ENCODE assay signal across 11 cellular contexts in the genomic region with DNA sequence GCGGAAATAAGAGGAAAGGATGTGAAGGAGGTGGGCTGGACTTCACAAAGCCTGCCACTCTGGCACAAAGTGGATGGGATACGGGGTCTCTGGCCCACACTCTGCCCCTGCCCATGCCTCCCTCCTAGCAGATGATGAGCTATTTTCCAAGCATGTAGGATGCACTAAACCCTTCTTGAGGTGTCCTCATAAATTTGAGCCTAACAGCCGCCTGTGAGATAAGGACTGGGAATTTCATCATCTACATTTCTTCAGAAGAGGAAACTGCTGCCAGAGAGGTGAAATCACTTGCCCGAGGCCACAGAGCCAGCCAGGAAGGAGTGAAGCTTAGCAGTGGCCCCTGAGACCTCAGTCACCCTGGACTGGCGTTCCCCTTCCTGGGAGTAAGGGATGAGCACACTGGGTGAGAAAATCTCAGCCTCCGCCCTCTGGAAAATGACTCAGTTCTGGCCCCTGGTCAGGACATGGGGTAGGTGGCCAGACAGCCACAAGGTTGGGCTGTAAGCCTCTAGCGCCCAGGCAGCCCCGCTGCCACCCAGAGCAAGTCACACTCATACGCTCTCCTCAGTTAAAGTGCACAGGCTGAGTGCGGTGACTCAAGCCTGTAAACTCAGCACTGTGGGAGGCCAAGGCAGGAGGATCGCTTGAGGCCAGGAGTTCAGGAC. TPM values are rescaled to one million over a fixed set of nuclear protein-coding genes. Genes with fewer than 3 reads are reported as not detected.
DNase-seq lines count a peak whose midpoint lies in the region; ATAC-seq and TF ChIP-seq lines count a peak whose summit lies in the region.
"Had no signal": no experiment of that assay in that cellular context is flagged by ENCODE, and none has a peak within 500 bp of the region (broad histone marks: within the 10 kb centered on the region; RNA-seq: fewer than 3 reads in every experiment).

No MANE protein-coding gene starts in this region.

- H3K9me3 ChIP-seq in PC-9 (ENCODE audit: insufficient read depth, low read depth) (no peaks in the 10 kb centered on the region), psoas muscle (no peaks in the 10 kb centered on the region), stomach (peaks cover 0 to 5% (median 0%) of the 10 kb centered on the region in 4 donors)

- no peaks in the 10 kb centered on the region for H3K27me3 ChIP-seq in PC-9 (ENCODE audit: insufficient read depth, low read depth)
- H3K27me3 ChIP-seq in psoas muscle (ENCODE audit: insufficient read depth in 3 of 3, low read length in 2 of 3) = no peaks in the 10 kb centered on the region
- H3K27me3 ChIP-seq in stomach = no peaks in the 10 kb centered on the region

- no peak for TF ChIP-seq CTCF in PC-9 (conservative IDR thresholded peaks at IDR 0.05)
- no peak for TF ChIP-seq CTCF in psoas muscle (IDR thresholded peaks at IDR 0.05)
- TF ChIP-seq CTCF in stomach (IDR thresholded peaks at IDR 0.05) = no peak

- peaks cover 41% of the 10 kb centered on the region for H3K79me2 ChIP-seq in PC-9 (ENCODE audit: low read depth)

- CTCF ChIA-PET in PC-9 (lab: Charles Lee) = interaction anchor here (0.6 to 0.8 kb wide), 3 partner anchors 159 to 686 kb away, joined by 3 to 10 read pairs (median 4); no protein-coding TSS in a partner anchor
- CTCF ChIA-PET in activated CD4-positive, alpha-beta memory T cell treated with anti-CD3 and anti-CD28 coated beads, Interleukin-2, amount 10 ng/mL, durations not matched to agents 7 days and 5 days (lab: Charles Lee) = no interaction called here

- H3K36me3 ChIP-seq in PC-9 (ENCODE audit: low read depth) (0 out of 2 replicates have a peak, but pooled peaks cover 3% of the 10 kb centered on the region), psoas muscle (ENCODE audit: insufficient read depth in 1 of 2, low read depth in 1 of 2) (no peaks in the 10 kb centered on the region), stomach (no peaks in the 10 kb centered on the region)

- POLR2A ChIA-PET in PC-9 (lab: Charles Lee; ENCODE audit: unreplicated experiment) = interaction anchor here (0.5 to 1.1 kb wide), 3 partner anchors 13 to 246 kb away, joined by 3 to 18 read pairs (median 10); no protein-coding TSS in a partner anchor
- POLR2A ChIA-PET in activated CD4-positive, alpha-beta memory T cell treated with anti-CD3 and anti-CD28 coated beads, Interleukin-2, amount 10 ng/mL, durations not matched to agents 7 days and 5 days (lab: Charles Lee) = no interaction called here

- no peak overlapping the region for H3K27ac Mint-ChIP-seq in activated CD4-positive, alpha-beta memory T cell treated with anti-CD3 and anti-CD28 coated beads, Interleukin-2, amount 10 ng/mL, durations not matched to agents 7 days and 5 days
- H3K27ac Mint-ChIP-seq: stimulated activated naive CD8-positive, alpha-beta T cell treated with anti-CD3 and anti-CD28 coated beads, Interleukin-15, Interleukin-2, amounts not matched to agents 100 ng/mL and 50 ng/mL, for 24 hours had no signal

- peaks cover 90% of the 10 kb centered on the region for H3K4me1 ChIP-seq in PC-9 (replicated peaks; ENCODE audit: insufficient read depth)
- H3K4me1 ChIP-seq in psoas muscle = peaks cover 62% of the 10 kb centered on the region
- peaks cover 0 to 31% (median 4%) of the 10 kb centered on the region in 4 donors for H3K4me1 ChIP-seq in stomach

- no peak for TF ChIP-seq POLR2A in stomach (IDR thresholded peaks at IDR 0.05)

- TF ChIP-seq EP300 in stomach (IDR thresholded peaks at IDR 0.05) = no peak

- H3K27ac ChIP-seq in PC-9 = peak overlapping the region; percentile 98
- peak overlapping the region; percentile 97 for H3K27ac ChIP-seq in psoas muscle
- no peak overlapping the region for H3K27ac ChIP-seq in stomach

- no peak overlapping the region for H2AFZ ChIP-seq in PC-9

- H3K9me2 ChIP-seq in PC-9 (ENCODE audit: insufficient read depth) = no peaks in the 10 kb centered on the region

- intact Hi-C loops in PC-9 (cut with micrococcal nuclease; ENCODE audit: unreplicated experiment) = loop anchor here (1.0 to 2.0 kb wide), 6 partner anchors 13 to 536 kb away; no protein-coding TSS in a partner anchor
- intact Hi-C loops in psoas muscle (cut with DNase I) = no loop called here
- intact Hi-C loops in stomach (cut with DNase I; ENCODE audit: low total_unique reads) = no loop called here

- no peaks in the 10 kb centered on the region for H3K27me3 Mint-ChIP-seq in activated CD4-positive, alpha-beta memory T cell treated with anti-CD3 and anti-CD28 coated beads, Interleukin-2, amount 10 ng/mL, durations not matched to agents 7 days and 5 days
- H3K27me3 Mint-ChIP-seq: stimulated activated naive CD8-positive, alpha-beta T cell treated with anti-CD3 and anti-CD28 coated beads, Interleukin-15, Interleukin-2, amounts not matched to agents 100 ng/mL and 50 ng/mL, for 24 hours had no signal

- H4K20me1 ChIP-seq in PC-9 (ENCODE audit: insufficient read depth) = no peaks in the 10 kb centered on the region

- peak overlapping the region; percentile 86 for H3K4me2 ChIP-seq in PC-9

- H3K4me3 ChIP-seq in PC-9 (peak overlapping the region; percentile 62; the same call in 1 of the 2 replicates), psoas muscle (no peak overlapping the region), stomach (no peak overlapping the region)

- peak; percentile 94 for DNase-seq in GM04503 (ENCODE audit: low read depth)
- DNase-seq in PC-9 = peak; percentile 96 to 100
- peak; percentile 33 for DNase-seq in fibroblast of gingiva (ENCODE audit: low read depth)
- DNase-seq in psoas muscle = peak; percentile 84 to 92
- no peak for DNase-seq in stimulated activated naive CD4-positive, alpha-beta T cell (lab: John Stamatoyannopoulos, UW)
- no peak for DNase-seq in activated CD4-positive, alpha-beta memory T cell treated with anti-CD3 and anti-CD28 coated beads, Interleukin-2, amount 10 ng/mL, durations not matched to agents 7 days and 5 days
- no peak for DNase-seq in stomach
- DNase-seq: cortex of kidney had no signal

- no TSS peak for BruUV-seq in PC-9 (replicated peaks; lab: Mats Ljungman, UMichigan)

- 26 to 40% (median 28%) methylated on average over 11 of the region's 11 CpGs for WGBS in psoas muscle, 3 donors
- WGBS in stomach, 5 donors = 69 to 93% (median 79%) methylated on average over 6 to 11 of the region's 11 CpGs

- ATAC-seq in psoas muscle (peak; percentile 73 to 79 (median 77)), HG03571 (IDR thresholded peaks at IDR 0.05; ENCODE audit: unreplicated experiment) (no peak)

- H3K36me3 Mint-ChIP-seq in activated CD4-positive, alpha-beta memory T cell treated with anti-CD3 and anti-CD28 coated beads, Interleukin-2, amount 10 ng/mL, durations not matched to agents 7 days and 5 days (ENCODE audit: low read depth) = no peaks in the 10 kb centered on the region

- no peaks in the 10 kb centered on the region for H3K4me1 Mint-ChIP-seq in activated CD4-positive, alpha-beta memory T cell treated with anti-CD3 and anti-CD28 coated beads, Interleukin-2, amount 10 ng/mL, durations not matched to agents 7 days and 5 days

- peaks cover 61% of the 10 kb centered on the region for H3F3A ChIP-seq in PC-9 (ENCODE audit: insufficient read depth, low read depth)

- no peaks in the 10 kb centered on the region for H3K9me3 Mint-ChIP-seq in activated CD4-positive, alpha-beta memory T cell treated with anti-CD3 and anti-CD28 coated beads, Interleukin-2, amount 10 ng/mL, durations not matched to agents 7 days and 5 days
- H3K9me3 Mint-ChIP-seq: nephron; stimulated activated naive CD8-positive, alpha-beta T cell treated with anti-CD3 and anti-CD28 coated beads, Interleukin-15, Interleukin-2, amounts not matched to agents 100 ng/mL and 50 ng/mL, for 24 hours had no signal

- no peak overlapping the region for H3K4me3 Mint-ChIP-seq in activated CD4-positive, alpha-beta memory T cell treated with anti-CD3 and anti-CD28 coated beads, Interleukin-2, amount 10 ng/mL, durations not matched to agents 7 days and 5 days
- H3K4me3 Mint-ChIP-seq: nephron; stimulated activated naive CD8-positive, alpha-beta T cell treated with anti-CD3 and anti-CD28 coated beads, Interleukin-15, Interleukin-2, amounts not matched to agents 100 ng/mL and 50 ng/mL, for 24 hours had no signal

RNA-seq across cellular contexts. Expression of a gene that starts 27.9 kb away (rescaled TPM):
- total RNA-seq in PC-9 (2021) (5.0 and 5.8 TPM in 2 replicates), psoas muscle (1,000 to 10,000 TPM; 6,836 to 9,981 (median 8,612) TPM), stomach (1 to 10 TPM in 1 of 5 donors, under 1 TPM in 1, not detected in 3; 0.87 to 1.3 TPM)
- polyA plus RNA-seq in psoas muscle (over 10,000 TPM in 2 of 3 donors, 1,000 to 10,000 TPM in 1; 9,385 to 12,606 (median 10,019) TPM), stomach (10 to 100 TPM in 1 of 3 donors, 1 to 10 TPM in 2; 2.2 to 29.5 (median 6.9) TPM)
- not detected for total RNA-seq in activated CD4-positive, alpha-beta memory T cell treated with anti-CD3 and anti-CD28 coated beads, Interleukin-2, amount 10 ng/mL, durations not matched to agents 7 days and 5 days

RNA-seq across cellular contexts. Expression of a gene that starts 48.6 kb away (rescaled TPM):
- total RNA-seq in PC-9 (2021) (0.70 and 0.95 TPM in 2 replicates), psoas muscle (1 to 10 TPM; 3.5 to 6.1 (median 3.7) TPM), stomach (1 to 10 TPM in 1 of 5 donors, under 1 TPM in 4; 0.43 to 3.6 (median 0.58) TPM)
- polyA plus RNA-seq in psoas muscle (1 to 10 TPM; 2.0 to 2.1 (median 2.1) TPM), stomach (1 to 10 TPM in 1 of 3 donors, under 1 TPM in 2; 0.68 to 2.9 (median 0.76) TPM)
- total RNA-seq in activated CD4-positive, alpha-beta memory T cell treated with anti-CD3 and anti-CD28 coated beads, Interleukin-2, amount 10 ng/mL, durations not matched to agents 7 days and 5 days = not detected

RNA-seq across cellular contexts. Expression of a gene that starts 59.0 kb away (rescaled TPM):
- total RNA-seq in PC-9 (2021) (16.7 and 18.6 TPM in 2 replicates), psoas muscle (1 to 10 TPM; 1.8 to 9.5 (median 6.1) TPM), stomach (10 to 100 TPM in 4 of 5 donors, 1 to 10 TPM in 1; 4.5 to 21.5 (median 10.5) TPM)
- polyA plus RNA-seq in psoas muscle (1 to 10 TPM in 2 of 3 donors, under 1 TPM in 1; 0.87 to 2.4 (median 1.0) TPM), stomach (1 to 10 TPM; 3.9 to 7.0 (median 4.9) TPM)
- 10 to 100 TPM; 72.4 to 75.6 TPM for total RNA-seq in activated CD4-positive, alpha-beta memory T cell treated with anti-CD3 and anti-CD28 coated beads, Interleukin-2, amount 10 ng/mL, durations not matched to agents 7 days and 5 days

Comparison
In these comparisons a context has a peak if more than half of its experiments do, and no peak if none do; other contexts are left out.
1. DNase-seq: peak in GM04503 (single experiment), PC-9 (2 of 2), fibroblast of gingiva (single experiment) and psoas muscle (2 of 2); none in stimulated activated naive CD4-positive, alpha-beta T cell (0 of 6), activated CD4-positive, alpha-beta memory T cell treated with anti-CD3 and anti-CD28 coated beads, Interleukin-2, amount 10 ng/mL, durations not matched to agents 7 days and 5 days (single experiment) and stomach (single experiment).
2. H3K27ac ChIP-seq: peak in PC-9 (single experiment) and psoas muscle (single experiment); none in stomach (0 of 5).
3. RNA of a gene that starts 27.9 kb away (total RNA-seq): 6,836 to 9,981 TPM in psoas muscle; 5.0 to 5.8 TPM in PC-9, not detected in activated CD4-positive, alpha-beta memory T cell treated with anti-CD3 and anti-CD28 coated beads, Interleukin-2, amount 10 ng/mL, durations not matched to agents 7 days and 5 days and 0.87 to 1.3 TPM in stomach; every median in the first group is over 1,000 times any median in the second.